ENCODE assay signal across 11 cellular contexts in the genomic region with DNA sequence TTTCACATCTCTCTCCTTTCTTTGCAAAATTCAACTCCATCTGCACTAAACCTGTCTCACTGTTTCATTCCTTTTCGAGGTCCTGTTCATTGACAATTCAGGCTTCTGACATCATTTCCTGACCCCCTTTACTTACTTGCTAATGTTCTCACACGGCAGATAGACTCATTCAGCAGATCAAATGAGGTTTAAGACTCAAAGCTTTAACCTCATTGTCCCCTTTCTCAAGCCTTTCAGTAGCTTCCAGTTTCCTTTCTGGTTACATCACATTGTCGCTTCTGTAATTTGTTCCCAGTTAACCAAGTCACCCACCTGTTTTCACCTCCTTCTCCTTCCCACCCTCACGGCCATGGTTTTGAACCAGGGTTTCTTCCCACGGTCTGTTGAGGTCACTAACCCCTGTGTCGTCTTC.
DNase-seq lines count a peak whose midpoint lies in the region; ATAC-seq and TF ChIP-seq lines count a peak whose summit lies in the region.
"Had no signal": no experiment of that assay in that cellular context is flagged by ENCODE, and none has a peak within 500 bp of the region (broad histone marks: within the 10 kb centered on the region; RNA-seq: fewer than 3 reads in every experiment).

No MANE protein-coding gene starts in this region.

- H3K9ac ChIP-seq in colonic mucosa (ENCODE audit: low read depth in 2 of 2, low read length in 2 of 2), result no peak overlapping the region

- peak overlapping the region in 4 of 8 donors; percentile 4 to 55 (median 26) for H3K4me3 Mint-ChIP-seq in CD4-positive, alpha-beta memory T cell
- peak overlapping the region; percentile 40 for H3K4me3 Mint-ChIP-seq in activated T-helper 1 cell treated with anti-CD3 and anti-CD28 coated beads, Interleukin-12 subunit alpha, Interleukin-12 subunit beta, Interleukin-2, Interleukin-4 antibody, amounts not matched to agents 30 ng/mL and 10 ng/mL and 1 ng/mL, durations not matched to agents 14 hours and 24 hours and 36 hours
- no peak overlapping the region for H3K4me3 Mint-ChIP-seq in nephron

- intact Hi-C loops in CD4-positive, alpha-beta memory T cell (cut with micrococcal nuclease), result no loop called here
- intact Hi-C loops in activated T-helper 1 cell treated with anti-CD3 and anti-CD28 coated beads, Interleukin-12 subunit alpha, Interleukin-12 subunit beta, Interleukin-2, Interleukin-4 antibody, amounts not matched to agents 30 ng/mL and 10 ng/mL and 1 ng/mL, durations not matched to agents 14 hours and 24 hours and 36 hours (cut with micrococcal nuclease), result no loop called here
- intact Hi-C loops in colonic mucosa (cut with DNase I), result no loop called here

- no peak for DNase-seq in CD4-positive, alpha-beta memory T cell
- DNase-seq in activated T-helper 1 cell treated with anti-CD3 and anti-CD28 coated beads, Interleukin-12 subunit alpha, Interleukin-12 subunit beta, Interleukin-2, Interleukin-4 antibody, amounts not matched to agents 30 ng/mL and 10 ng/mL and 1 ng/mL, durations not matched to agents 14 hours and 24 hours and 36 hours (ENCODE audit: low spot score), result no peak
- DNase-seq in colonic mucosa, result no peak
- DNase-seq in KBM-7, result no peak
- no peak for DNase-seq in NCI-H82 treated with DMSO at 0.1 percent for 48 hours (lab: John Stamatoyannopoulos, UW; ENCODE audit: unreplicated experiment)
- DNase-seq: AML-193, gastrocnemius medialis, left ventricle myocardium superior, NCI-H774 had no signal

- H3K4me1 ChIP-seq in CD4-positive, alpha-beta memory T cell (ENCODE audit: insufficient read depth, low read length), result no peaks in the 10 kb centered on the region
- peaks cover 2% of the 10 kb centered on the region for H3K4me1 ChIP-seq in colonic mucosa

- TF ChIP-seq CTCF in nephron (IDR thresholded peaks at IDR 0.05; ENCODE audit: unreplicated experiment in 3 of 3), result no peak
- no peak for TF ChIP-seq CTCF in colonic mucosa (IDR thresholded peaks at IDR 0.05)

- H3K36me3 Mint-ChIP-seq in CD4-positive, alpha-beta memory T cell, result peaks cover 0 to 5% of the 10 kb centered on the region in 2 donors
- H3K36me3 Mint-ChIP-seq in activated T-helper 1 cell treated with anti-CD3 and anti-CD28 coated beads, Interleukin-12 subunit alpha, Interleukin-12 subunit beta, Interleukin-2, Interleukin-4 antibody, amounts not matched to agents 30 ng/mL and 10 ng/mL and 1 ng/mL, durations not matched to agents 14 hours and 24 hours and 36 hours (ENCODE audit: low read depth), result peaks cover 1% of the 10 kb centered on the region
- peaks cover 47% of the 10 kb centered on the region for H3K36me3 Mint-ChIP-seq in nephron (ENCODE audit: low read depth)

- in situ Hi-C loops in KBM-7 (cut with MboI; ENCODE audit: low pct_unique_long_range_greater_than_20kb, low sequenced_read_pairs), result no loop called here

- POLR2A ChIA-PET in CD4-positive, alpha-beta memory T cell (lab: Charles Lee; ENCODE audit: partially characterized antibody), result no interaction called here

- no peak overlapping the region for H3K4me3 ChIP-seq in CD4-positive, alpha-beta memory T cell (ENCODE audit: low read length in 2 of 2)
- H3K4me3 ChIP-seq in colonic mucosa, result no peak overlapping the region
- H3K4me3 ChIP-seq: gastrocnemius medialis had no signal

- peak; percentile 56 for ATAC-seq in GM19035 (IDR thresholded peaks at IDR 0.05; ENCODE audit: unreplicated experiment)
- ATAC-seq: gastrocnemius medialis, left ventricle myocardium superior had no signal

- peaks cover 6 to 10% of the 10 kb centered on the region in 2 donors for H3K27me3 Mint-ChIP-seq in CD4-positive, alpha-beta memory T cell
- H3K27me3 Mint-ChIP-seq in activated T-helper 1 cell treated with anti-CD3 and anti-CD28 coated beads, Interleukin-12 subunit alpha, Interleukin-12 subunit beta, Interleukin-2, Interleukin-4 antibody, amounts not matched to agents 30 ng/mL and 10 ng/mL and 1 ng/mL, durations not matched to agents 14 hours and 24 hours and 36 hours (ENCODE audit: insufficient read depth), result peaks cover 8% of the 10 kb centered on the region
- H3K27me3 Mint-ChIP-seq in nephron (ENCODE audit: low read depth), result no peaks in the 10 kb centered on the region

- peaks cover 4 to 8% (median 5%) of the 10 kb centered on the region in 4 donors for H3K4me1 Mint-ChIP-seq in CD4-positive, alpha-beta memory T cell
- peaks cover 22% of the 10 kb centered on the region for H3K4me1 Mint-ChIP-seq in activated T-helper 1 cell treated with anti-CD3 and anti-CD28 coated beads, Interleukin-12 subunit alpha, Interleukin-12 subunit beta, Interleukin-2, Interleukin-4 antibody, amounts not matched to agents 30 ng/mL and 10 ng/mL and 1 ng/mL, durations not matched to agents 14 hours and 24 hours and 36 hours (ENCODE audit: low read depth)
- H3K4me1 Mint-ChIP-seq in nephron, result peaks cover 55% of the 10 kb centered on the region

- H3K27me3 ChIP-seq in CD4-positive, alpha-beta memory T cell (ENCODE audit: insufficient read depth, low read length), result no peaks in the 10 kb centered on the region
- H3K27me3 ChIP-seq in colonic mucosa, result no peaks in the 10 kb centered on the region
- H3K27me3 ChIP-seq: gastrocnemius medialis had no signal

- peaks cover 0 to 2% (median 0%) of the 10 kb centered on the region in 8 donors for H3K9me3 Mint-ChIP-seq in CD4-positive, alpha-beta memory T cell
- H3K9me3 Mint-ChIP-seq in activated T-helper 1 cell treated with anti-CD3 and anti-CD28 coated beads, Interleukin-12 subunit alpha, Interleukin-12 subunit beta, Interleukin-2, Interleukin-4 antibody, amounts not matched to agents 30 ng/mL and 10 ng/mL and 1 ng/mL, durations not matched to agents 14 hours and 24 hours and 36 hours, result no peaks in the 10 kb centered on the region
- H3K9me3 Mint-ChIP-seq in nephron, result no peaks in the 10 kb centered on the region

- no peak overlapping the region for H3K27ac ChIP-seq in CD4-positive, alpha-beta memory T cell (ENCODE audit: low read depth, low read length)
- no peak overlapping the region for H3K27ac ChIP-seq in colonic mucosa
- H3K27ac ChIP-seq: gastrocnemius medialis had no signal

- H3K36me3 ChIP-seq in CD4-positive, alpha-beta memory T cell (ENCODE audit: insufficient read depth, low read length), result no peaks in the 10 kb centered on the region
- H3K36me3 ChIP-seq in colonic mucosa, result no peaks in the 10 kb centered on the region
- H3K36me3 ChIP-seq: gastrocnemius medialis had no signal

- CTCF ChIA-PET in CD4-positive, alpha-beta memory T cell (lab: Charles Lee; ENCODE audit: partially characterized antibody), result no interaction called here

- H3K27ac Mint-ChIP-seq in CD4-positive, alpha-beta memory T cell, result peak overlapping the region in 4 of 7 donors; percentile 1 to 65 (median 6)
- H3K27ac Mint-ChIP-seq in activated T-helper 1 cell treated with anti-CD3 and anti-CD28 coated beads, Interleukin-12 subunit alpha, Interleukin-12 subunit beta, Interleukin-2, Interleukin-4 antibody, amounts not matched to agents 30 ng/mL and 10 ng/mL and 1 ng/mL, durations not matched to agents 14 hours and 24 hours and 36 hours, result peak overlapping the region; percentile 90
- peak overlapping the region; percentile 54 to 96 (median 78) for H3K27ac Mint-ChIP-seq in nephron

- H3K9me3 ChIP-seq in CD4-positive, alpha-beta memory T cell (ENCODE audit: control insufficient read depth in 1 of 2, low read length in 2 of 2), result no peaks in the 10 kb centered on the region
- no peaks in the 10 kb centered on the region for H3K9me3 ChIP-seq in colonic mucosa
- H3K9me3 ChIP-seq: gastrocnemius medialis had no signal

Comparison
In these comparisons a context has a peak if more than half of its experiments do, and no peak if none do; other contexts are left out.
1. H3K27ac Mint-ChIP-seq: peak in every context shown above with its lines; median percentile 90 in activated T-helper 1 cell treated with anti-CD3 and anti-CD28 coated beads, Interleukin-12 subunit alpha, Interleukin-12 subunit beta, Interleukin-2, Interleukin-4 antibody, amounts not matched to agents 30 ng/mL and 10 ng/mL and 1 ng/mL, durations not matched to agents 14 hours and 24 hours and 36 hours; 78 in nephron; 6 in CD4-positive, alpha-beta memory T cell.